Comparison of ENCODE assay signal across 8 cellular contexts in the genomic region with DNA sequence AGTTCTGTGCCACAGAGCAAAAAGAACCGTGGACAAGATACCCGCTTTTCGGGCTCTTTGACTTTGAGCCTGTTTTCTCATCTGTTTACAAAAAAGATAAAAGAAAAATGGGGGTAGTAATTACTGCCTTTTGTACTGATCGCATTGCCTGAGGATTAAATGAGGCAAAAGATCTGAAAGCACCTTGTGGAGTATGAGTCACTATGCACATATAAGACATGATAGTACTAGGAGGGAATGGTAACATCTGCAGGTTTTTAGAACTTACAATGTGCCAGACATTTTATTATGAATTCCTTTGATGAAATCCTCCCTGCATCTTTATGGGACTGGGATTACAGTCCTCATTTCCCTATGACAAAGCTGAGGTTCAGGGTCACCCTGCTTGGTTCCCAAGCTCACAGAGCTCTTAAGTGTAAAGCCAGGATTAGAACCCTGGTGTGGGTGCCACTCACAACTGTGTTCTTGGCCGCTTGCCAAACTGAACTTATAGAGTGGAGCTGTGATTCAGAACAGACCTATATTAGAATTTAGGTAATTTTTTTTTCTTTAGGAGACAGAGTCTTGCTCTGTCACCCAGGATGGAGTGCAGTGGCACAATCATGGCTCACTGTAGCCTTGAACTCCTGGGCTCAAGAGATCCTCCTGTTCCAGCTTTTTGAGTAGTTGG. TPM values are rescaled to one million over a fixed set of nuclear protein-coding genes. Genes with fewer than 3 reads are reported as not detected.
A peak's percentile ranks its signal among the peaks of the same experiment; 100 is the strongest.
DNase-seq lines count a peak whose midpoint lies in the region; ATAC-seq, FAIRE-seq and TF ChIP-seq lines count a peak whose summit lies in the region.

No MANE protein-coding gene starts in this region.

- H3K79me2 ChIP-seq in K562 (ENCODE audit: control insufficient read depth, insufficient read depth, low read length) = no peaks in the 10 kb centered on the region

- FAIRE-seq in K562 (lab: Jason Lieb, UNC) = no peak

- no peak for TF ChIP-seq RAD21 in K562 (CRISPR knock-in tag; conservative IDR thresholded peaks at IDR 0.05 in 1 of 2, IDR thresholded peaks at IDR 0.05 in 1 of 2)

- no peak for TF ChIP-seq POLR2A in K562 (conservative IDR thresholded peaks at IDR 0.05)

- H3K27ac ChIP-seq in K562 (ENCODE audit: extremely low read depth, low read depth, low read length) = no peak overlapping the region

- no peak for TF ChIP-seq CTCF in K562 (IDR thresholded peaks at IDR 0.05 in 2 of 3, conservative IDR thresholded peaks at IDR 0.05 in 1 of 3; ENCODE audit: insufficient read depth in 2 of 3, low read depth in 1 of 3, low read length in 3 of 3)

- no peak overlapping the region for H3K4me2 ChIP-seq in K562 (ENCODE audit: insufficient read depth, low read length)

- no peaks in the 10 kb centered on the region for H3K9me1 ChIP-seq in K562 (ENCODE audit: control insufficient read depth, insufficient read depth, low read length)

- peaks cover 0 to 11% of the 10 kb centered on the region in 2 experiments; a peak in 3 of 5 replicates for H3K4me1 ChIP-seq in K562 (replicated peaks in 1 of 2; ENCODE audit: control insufficient read depth in 2 of 2, insufficient read depth in 2 of 2, low read length in 2 of 2)

- DNase-seq in DMS53 treated with DMSO at 0.1 percent for 48 hours (lab: John Stamatoyannopoulos, UW; ENCODE audit: unreplicated experiment) (peak; percentile 75), RPMI8226 (peak; percentile 56), K562 (ENCODE audit: extremely low read depth in 1 of 4, low spot score in 3 of 4) (no peak), sciatic nerve (ENCODE audit: low spot score) (no peak), OCI-M2 (lab: John Stamatoyannopoulos, UW; ENCODE audit: unreplicated experiment) (no peak)
- peak; percentile 60 for DNase-seq in stimulated activated CD4-positive, alpha-beta T cell treated with anti-CD3 and anti-CD28 coated beads, Interleukin-12 subunit alpha, Interleukin-12 subunit beta, amount 100 ng/mL, for 4 hours

- H4K20me1 ChIP-seq in K562 (replicated peaks; ENCODE audit: control insufficient read depth, insufficient read depth, low read length) = no peaks in the 10 kb centered on the region

- no peak overlapping the region for H3K9ac ChIP-seq in K562 (ENCODE audit: insufficient read depth in 1 of 2, low read depth in 2 of 2, low read length in 2 of 2)

- BruUV-seq in K562 (replicated peaks; lab: Mats Ljungman, UMichigan) = no TSS peak

- peaks cover 28 to 34% of the 10 kb centered on the region in 2 experiments for H3K27me3 ChIP-seq in K562 (ENCODE audit: control insufficient read depth in 2 of 2, insufficient read depth in 2 of 2, low read length in 2 of 2)

- in situ Hi-C loops in K562 (cut with MboI) = no loop called here

- ATAC-seq in K562 (no peak), sciatic nerve (no peak), HG03565 (IDR thresholded peaks at IDR 0.05; ENCODE audit: unreplicated experiment) (no peak), HG03521 (IDR thresholded peaks at IDR 0.05; ENCODE audit: unreplicated experiment) (no peak)

- intact Hi-C loops in K562 (cut with micrococcal nuclease) = no loop called here
- intact Hi-C loops in sciatic nerve (cut with DNase I) = no loop called here

- H2AFZ ChIP-seq in K562 (ENCODE audit: low read depth, low read length) = no peak overlapping the region

- POLR2A ChIA-PET in K562 (lab: Yijun Ruan, JAX) = no interaction called here

- CTCF ChIA-PET in K562 (lab: Yijun Ruan, JAX; ENCODE audit: low intra/inter-chr PET ratio) = no interaction called here

- H3K9me3 ChIP-seq in K562 (replicated peaks; ENCODE audit: control insufficient read depth, insufficient read depth, low read depth, low read length) = no peaks in the 10 kb centered on the region

- no peak overlapping the region for H3K4me3 ChIP-seq in K562

- WGBS in K562 (ENCODE audit: insufficient coverage, low coverage, missing lambda C conversion rate) = 0% methylated on average over 5 of the region's 5 CpGs

- no peak for TF ChIP-seq EP300 in K562 (IDR thresholded peaks at IDR 0.05; ENCODE audit: low read length)

- H3K36me3 ChIP-seq in K562 (ENCODE audit: control insufficient read depth, insufficient read depth, low read length) = no peaks in the 10 kb centered on the region

TF ChIP-seq in K562, 482 proteins besides CTCF, POLR2A, EP300 and RAD21:
- peak; percentile 89 for TF ChIP-seq NFIX (CRISPR knock-in tag; IDR thresholded peaks at IDR 0.05; ENCODE audit: low read depth)
- peak; percentile 93 for TF ChIP-seq NFIC (IDR thresholded peaks at IDR 0.05)
- no peak for TF ChIP-seq SREBF2 (CRISPR knock-in tag; IDR thresholded peaks at IDR 0.05)

RNA-seq across cellular contexts. Expression of a gene that starts 1.8 kb away (rescaled TPM):
- 0.37 and 0.74 TPM in 2 replicates for total RNA-seq in K562 (2011; cell fraction: chromatin; rRNA removed; ENCODE audit: low replicate concordance)
- total RNA-seq in K562 (2011; cell fraction: nucleolus; rRNA removed) = 0.17 and 0.26 TPM in 2 replicates
- 0.15 and 0.31 TPM in 2 replicates for total RNA-seq in K562 (2011; cell fraction: nucleoplasm; rRNA removed)
- total RNA-seq in K562 (2014; rRNA removed) = 0.04 and 0.09 TPM in 2 replicates
- 0.10 and 0.11 TPM in 2 replicates for total RNA-seq in K562 (2014; rRNA removed; fragmentation: Illumina TruSeq; extraction: Trizol)
- 0.07 and 0.08 TPM in 2 replicates for total RNA-seq in K562 (2015; rRNA removed; fragmentation: Illumina TruSeq; extraction: Trizol)
- 0.09 and 0.16 TPM in 2 replicates for total RNA-seq in K562 (2021)
- polyA plus RNA-seq in K562 (2011; rRNA removed) = 0.08 TPM in 2 replicates
- polyA plus RNA-seq in K562 (2011; cell fraction: cytosol; rRNA removed) = 0.04 TPM in 1 of 2 replicates, not detected in the other
- polyA plus RNA-seq in K562 (2011; cell fraction: nucleus; rRNA removed) = 0.10 and 0.33 TPM in 2 replicates
- 0.05 and 0.33 TPM in 2 replicates for polyA plus RNA-seq in K562 (2012)
- polyA plus RNA-seq in K562 (2014; fragmentation: Illumina TruSeq; extraction: Trizol) = 0.01 and 0.03 TPM in 2 replicates
- polyA plus RNA-seq in K562 (2014; fragmentation: Nextera tagmentation; extraction: Ambion mirVana) = under 1 TPM in 1 of 2 experiments, not detected in 1; 0.01 TPM
- polyA plus RNA-seq in K562 (2014; rRNA removed) = 0.03 TPM in 1 of 2 replicates, not detected in the other
- polyA minus RNA-seq in K562 (2011; rRNA and poly(A)+ RNA removed) = 0.18 TPM in 2 replicates
- polyA minus RNA-seq in K562 (2011; cell fraction: cytosol; rRNA and poly(A)+ RNA removed) = not detected in 2 replicates
- 0.27 and 1.00 TPM in 2 replicates for polyA minus RNA-seq in K562 (2011; cell fraction: nucleus; rRNA and poly(A)+ RNA removed)
- total RNA-seq in sciatic nerve = 34.5 TPM

Comparison
In these comparisons a context has a peak if more than half of its experiments do, and no peak if none do; other contexts are left out.
1. DNase-seq: peak in DMS53 treated with DMSO at 0.1 percent for 48 hours (single experiment), RPMI8226 (single experiment) and stimulated activated CD4-positive, alpha-beta T cell treated with anti-CD3 and anti-CD28 coated beads, Interleukin-12 subunit alpha, Interleukin-12 subunit beta, amount 100 ng/mL, for 4 hours (single experiment); none in K562 (0 of 4), sciatic nerve (single experiment) and OCI-M2 (single experiment).
2. RNA of a gene that starts 1.8 kb away (total RNA-seq): 34.5 TPM in sciatic nerve (single experiment); 0.04 to 0.74 TPM in K562; every median in the first group is over 10 times any median in the second.